ENCODE assay signal across 1 cellular context in the genomic region with DNA sequence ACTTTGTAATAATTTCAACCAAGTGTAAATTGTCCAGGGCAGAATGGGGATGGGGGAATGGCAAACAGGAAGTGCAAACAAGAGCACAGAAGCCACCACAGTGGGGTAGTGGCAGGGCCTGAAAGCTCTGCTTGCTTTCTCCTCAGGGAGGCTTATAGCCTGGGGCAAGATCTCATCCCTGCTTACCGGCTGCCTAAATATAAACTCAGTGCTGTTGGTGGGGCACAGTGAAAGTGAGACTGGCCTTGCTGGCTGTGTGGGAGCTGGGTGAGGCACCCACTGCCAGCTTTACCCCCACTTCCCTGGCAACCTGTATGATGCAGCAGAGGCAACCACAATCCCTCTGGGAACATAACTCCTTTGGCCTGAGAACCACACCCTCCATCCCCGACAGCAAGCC.
TF ChIP-seq lines count a peak whose summit lies in the region.

No MANE protein-coding gene starts in this region.

TF ChIP-seq in SK-N-SH treated with all-trans-retinoic acid at 6 μM for 48 hours, 23 proteins besides CTCF, POLR2A, EP300 and RAD21 (continued from another document):
- TF ChIP-seq CSRNP3 (CRISPR knock-in tag; IDR thresholded peaks at IDR 0.05) (no peak), ARNTL (CRISPR knock-in tag; IDR thresholded peaks at IDR 0.05; ENCODE audit: borderline replicate concordance, low read depth) (no peak), CSDC2 (CRISPR knock-in tag; IDR thresholded peaks at IDR 0.05) (no peak)
- TF ChIP-seq, protein P1, sequence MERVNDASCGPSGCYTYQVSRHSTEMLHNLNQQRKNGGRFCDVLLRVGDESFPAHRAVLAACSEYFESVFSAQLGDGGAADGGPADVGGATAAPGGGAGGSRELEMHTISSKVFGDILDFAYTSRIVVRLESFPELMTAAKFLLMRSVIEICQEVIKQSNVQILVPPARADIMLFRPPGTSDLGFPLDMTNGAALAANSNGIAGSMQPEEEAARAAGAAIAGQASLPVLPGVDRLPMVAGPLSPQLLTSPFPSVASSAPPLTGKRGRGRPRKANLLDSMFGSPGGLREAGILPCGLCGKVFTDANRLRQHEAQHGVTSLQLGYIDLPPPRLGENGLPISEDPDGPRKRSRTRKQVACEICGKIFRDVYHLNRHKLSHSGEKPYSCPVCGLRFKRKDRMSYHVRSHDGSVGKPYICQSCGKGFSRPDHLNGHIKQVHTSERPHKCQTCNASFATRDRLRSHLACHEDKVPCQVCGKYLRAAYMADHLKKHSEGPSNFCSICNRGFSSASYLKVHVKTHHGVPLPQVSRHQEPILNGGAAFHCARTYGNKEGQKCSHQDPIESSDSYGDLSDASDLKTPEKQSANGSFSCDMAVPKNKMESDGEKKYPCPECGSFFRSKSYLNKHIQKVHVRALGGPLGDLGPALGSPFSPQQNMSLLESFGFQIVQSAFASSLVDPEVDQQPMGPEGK (CRISPR knock-in tag; IDR thresholded peaks at IDR 0.05; ENCODE audit: borderline replicate concordance) = no peak
